In genomic region chr17:58354541-58355216, GRCh38 we compare ENCODE assay signal across 1 cellular context.
A peak's percentile ranks its signal among the peaks of the same experiment; 100 is the strongest.
TF ChIP-seq lines count a peak whose summit lies in the region.

No MANE protein-coding gene starts in this region.

TF ChIP-seq in K562, 482 proteins besides CTCF, POLR2A, EP300 and RAD21:
- TF ChIP-seq U2AF1 (optimal IDR thresholded peaks at IDR 0.05; ENCODE audit: low read depth, low read length) = no peak
- TF ChIP-seq NCOA4 (IDR thresholded peaks at IDR 0.05; ENCODE audit: partially characterized antibody) = no peak
- TF ChIP-seq RCOR1 (IDR thresholded peaks at IDR 0.05; ENCODE audit: borderline replicate concordance in 1 of 2, low read depth in 2 of 2, low read length in 2 of 2) = no peak
- TF ChIP-seq ZNF79 (CRISPR knock-in tag; IDR thresholded peaks at IDR 0.05; ENCODE audit: low read depth) = no peak
- TF ChIP-seq ZFX (CRISPR knock-in tag; IDR thresholded peaks at IDR 0.05) = peak; percentile 41; the same call in 1 of the 2 replicates
- TF ChIP-seq BMI1 (IDR thresholded peaks at IDR 0.05; ENCODE audit: low read length) = no peak
- no peak for TF ChIP-seq ERF (CRISPR knock-in tag; IDR thresholded peaks at IDR 0.05)
- TF ChIP-seq ETV1 (tag; conservative IDR thresholded peaks at IDR 0.05; ENCODE audit: low read depth) = no peak
- TF ChIP-seq FOXA1 (IDR thresholded peaks at IDR 0.05; ENCODE audit: borderline replicate concordance) = no peak
- TF ChIP-seq, protein P1, sequence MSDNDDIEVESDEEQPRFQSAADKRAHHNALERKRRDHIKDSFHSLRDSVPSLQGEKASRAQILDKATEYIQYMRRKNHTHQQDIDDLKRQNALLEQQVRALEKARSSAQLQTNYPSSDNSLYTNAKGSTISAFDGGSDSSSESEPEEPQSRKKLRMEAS (CRISPR knock-in tag; IDR thresholded peaks at IDR 0.05) = peak; percentile 50; the same call in 1 of the 2 replicates
- TF ChIP-seq CBFA2T3 (IDR thresholded peaks at IDR 0.05) = peak; percentile 42
- no peak for TF ChIP-seq MCM3 (IDR thresholded peaks at IDR 0.05)
- TF ChIP-seq TAF1 (IDR thresholded peaks at IDR 0.05; ENCODE audit: control insufficient read depth, extremely low read depth, insufficient read depth, low read length, severe bottlenecking) = no peak
- no peak for TF ChIP-seq NR3C1 (CRISPR knock-in tag; IDR thresholded peaks at IDR 0.05)
- TF ChIP-seq, protein P2, sequence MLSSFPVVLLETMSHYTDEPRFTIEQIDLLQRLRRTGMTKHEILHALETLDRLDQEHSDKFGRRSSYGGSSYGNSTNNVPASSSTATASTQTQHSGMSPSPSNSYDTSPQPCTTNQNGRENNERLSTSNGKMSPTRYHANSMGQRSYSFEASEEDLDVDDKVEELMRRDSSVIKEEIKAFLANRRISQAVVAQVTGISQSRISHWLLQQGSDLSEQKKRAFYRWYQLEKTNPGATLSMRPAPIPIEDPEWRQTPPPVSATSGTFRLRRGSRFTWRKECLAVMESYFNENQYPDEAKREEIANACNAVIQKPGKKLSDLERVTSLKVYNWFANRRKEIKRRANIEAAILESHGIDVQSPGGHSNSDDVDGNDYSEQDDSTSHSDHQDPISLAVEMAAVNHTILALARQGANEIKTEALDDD (IDR thresholded peaks at IDR 0.05) = no peak
- TF ChIP-seq, protein P3, sequence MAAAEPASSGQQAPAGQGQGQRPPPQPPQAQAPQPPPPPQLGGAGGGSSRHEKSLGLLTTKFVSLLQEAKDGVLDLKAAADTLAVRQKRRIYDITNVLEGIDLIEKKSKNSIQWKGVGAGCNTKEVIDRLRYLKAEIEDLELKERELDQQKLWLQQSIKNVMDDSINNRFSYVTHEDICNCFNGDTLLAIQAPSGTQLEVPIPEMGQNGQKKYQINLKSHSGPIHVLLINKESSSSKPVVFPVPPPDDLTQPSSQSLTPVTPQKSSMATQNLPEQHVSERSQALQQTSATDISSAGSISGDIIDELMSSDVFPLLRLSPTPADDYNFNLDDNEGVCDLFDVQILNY (CRISPR knock-in tag; IDR thresholded peaks at IDR 0.05) = 0 out of 2 replicates have a peak, but pooled peaks have one; percentile 38
- TF ChIP-seq PRPF4 (IDR thresholded peaks at IDR 0.05; ENCODE audit: insufficient read depth, low read depth, low read length, poor library complexity, severe bottlenecking) = no peak
- no peak for TF ChIP-seq PTTG1 (tag; IDR thresholded peaks at IDR 0.05; ENCODE audit: low read depth)
- TF ChIP-seq TOE1 (IDR thresholded peaks at IDR 0.05; ENCODE audit: borderline replicate concordance) = no peak
- no peak for TF ChIP-seq TOE1 (CRISPR knock-in tag; IDR thresholded peaks at IDR 0.05; ENCODE audit: borderline replicate concordance, low read depth)
